10 cellular contexts compared by ENCODE assay signal in the genomic region with DNA sequence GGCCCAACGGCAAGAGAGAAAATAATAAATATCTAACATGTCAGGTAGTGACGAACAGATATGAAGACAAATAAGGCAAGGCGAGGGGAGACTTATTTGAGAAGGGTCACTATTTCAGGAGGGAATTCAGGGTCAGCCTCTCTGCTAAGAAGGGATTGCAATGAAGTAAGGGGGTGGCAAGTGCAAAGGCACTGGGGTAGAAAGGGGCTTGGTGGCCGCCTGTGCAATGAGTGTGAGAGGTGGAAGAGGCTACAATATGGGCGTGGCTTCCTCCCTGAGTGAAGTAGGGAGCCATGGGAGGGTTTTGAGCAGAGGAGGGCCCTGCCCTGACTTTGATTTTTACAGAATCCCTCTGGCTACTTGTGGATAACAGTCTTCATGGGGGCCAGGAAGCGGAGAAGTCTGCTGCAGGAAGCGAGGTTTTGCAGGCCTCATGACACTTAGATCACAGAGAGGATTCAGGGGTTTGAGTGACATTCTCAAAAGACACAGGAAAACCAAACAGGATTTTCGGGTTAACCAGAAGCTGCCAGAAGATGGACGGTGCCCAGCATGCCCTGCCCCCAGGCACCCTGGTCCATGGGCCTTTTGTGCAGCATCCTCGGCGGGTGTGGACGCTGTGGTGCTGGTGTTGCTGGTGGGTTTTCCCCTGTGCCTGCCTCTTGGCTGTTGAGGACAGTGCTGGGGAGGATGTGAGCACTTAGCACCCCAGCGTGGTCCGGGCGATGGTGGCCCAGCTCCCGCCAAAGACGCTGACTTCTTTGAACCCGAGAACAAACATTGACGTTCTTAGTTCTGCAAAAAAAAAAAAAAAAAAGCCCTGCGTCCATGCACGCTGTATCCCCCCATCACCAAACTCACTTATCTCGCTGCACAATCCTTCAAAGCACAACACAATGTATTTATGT.
DNase-seq lines count a peak whose midpoint lies in the region; ATAC-seq and TF ChIP-seq lines count a peak whose summit lies in the region.
"Had no signal": no experiment of that assay in that cellular context is flagged by ENCODE, and none has a peak within 500 bp of the region (broad histone marks: within the 10 kb centered on the region; RNA-seq: fewer than 3 reads in every experiment).

No MANE protein-coding gene starts in this region.

- no peaks in the 10 kb centered on the region for H3K36me3 ChIP-seq in IMR-90 (ENCODE audit: control insufficient read depth, insufficient read depth, low read length)
- H3K36me3 ChIP-seq in testis (ENCODE audit: low read depth, missing control alignments) = no peaks in the 10 kb centered on the region
- H3K36me3 ChIP-seq: neutrophil had no signal

- no peaks in the 10 kb centered on the region for H3K79me1 ChIP-seq in IMR-90 (ENCODE audit: low read depth in 1 of 2, low read length in 2 of 2)

- H4K5ac ChIP-seq in IMR-90 (ENCODE audit: low read depth, low read length) = no peak overlapping the region

- no peak overlapping the region for H2BK120ac ChIP-seq in IMR-90 (ENCODE audit: low read depth, low read length)

- TF ChIP-seq RAD21 in IMR-90 (IDR thresholded peaks at IDR 0.05; ENCODE audit: low read length) = no peak

- H3K4me3 ChIP-seq in IMR-90 (ENCODE audit: insufficient read depth, low read depth, low read length) = no peak overlapping the region
- no peak overlapping the region for H3K4me3 ChIP-seq in testis

- 0 out of 2 replicates have a peak overlapping the region, but pooled peaks have one; percentile 29 for H3K14ac ChIP-seq in IMR-90 (replicated peaks; ENCODE audit: low read depth, low read length)

- intact Hi-C loops in IMR-90 (cut with micrococcal nuclease) = no loop called here
- intact Hi-C loops in testis (cut with DNase I; ENCODE audit: low total_unique reads) = no loop called here

- DNase-seq in IMR-90 (peak; percentile 27), GM19240 (ENCODE audit: insufficient read length, low spot score) (no peak), testis (no peak), COLO668 (lab: John Stamatoyannopoulos, UW; ENCODE audit: unreplicated experiment) (no peak), NCI-H345 (lab: John Stamatoyannopoulos, UW) (no peak)
- DNase-seq in activated CD4-positive, alpha-beta memory T cell treated with anti-CD3 and anti-CD28 coated beads, Interleukin-2, amount 10 ng/mL, durations not matched to agents 7 days and 5 days = peak; percentile 85
- peak; percentile 77 for DNase-seq in central memory CD4-positive, alpha-beta T cell
- peak; percentile 13 to 45 for DNase-seq in stimulated activated CD8-positive, alpha-beta memory T cell treated with anti-CD3 and anti-CD28 coated beads, Interleukin-4, amount 100 ng/mL, for 1 hour (ENCODE audit: low read depth in 2 of 2, low spot score in 1 of 2)
- DNase-seq: DMS79 had no signal

- no peak overlapping the region for H3K23ac ChIP-seq in IMR-90 (ENCODE audit: low read depth, low read length)

- TF ChIP-seq POLR2A in IMR-90 (IDR thresholded peaks at IDR 0.05; ENCODE audit: low read depth, low read length) (no peak), testis (IDR thresholded peaks at IDR 0.05) (no peak)

- no peak overlapping the region for H3K18ac ChIP-seq in IMR-90 (ENCODE audit: low read depth, low read length)

- BruUV-seq in IMR-90 (replicated peaks; lab: Mats Ljungman, UMichigan) = no TSS peak

- no peaks in the 10 kb centered on the region for H3K9me3 Mint-ChIP-seq in activated CD4-positive, alpha-beta memory T cell treated with anti-CD3 and anti-CD28 coated beads, Interleukin-2, amount 10 ng/mL, durations not matched to agents 7 days and 5 days

- peak overlapping the region; percentile 33 for H3K4me3 Mint-ChIP-seq in activated CD4-positive, alpha-beta memory T cell treated with anti-CD3 and anti-CD28 coated beads, Interleukin-2, amount 10 ng/mL, durations not matched to agents 7 days and 5 days

- POLR2A ChIA-PET in IMR-90 (lab: Charles Lee; ENCODE audit: unreplicated experiment) = no interaction called here
- POLR2A ChIA-PET in activated CD4-positive, alpha-beta memory T cell treated with anti-CD3 and anti-CD28 coated beads, Interleukin-2, amount 10 ng/mL, durations not matched to agents 7 days and 5 days (lab: Charles Lee) = interaction anchor here (0.7 to 1.5 kb wide), 4 partner anchors 9 to 101 kb away, joined by 3 to 4 read pairs (median 3); no protein-coding TSS in a partner anchor

- peaks cover 78% of the 10 kb centered on the region for H3K4me1 Mint-ChIP-seq in activated CD4-positive, alpha-beta memory T cell treated with anti-CD3 and anti-CD28 coated beads, Interleukin-2, amount 10 ng/mL, durations not matched to agents 7 days and 5 days

- no peaks in the 10 kb centered on the region for H4K20me1 ChIP-seq in IMR-90 (ENCODE audit: insufficient read depth, low read length)

- no peak overlapping the region for H2BK15ac ChIP-seq in IMR-90 (ENCODE audit: low read depth, low read length)

- H2BK5ac ChIP-seq in IMR-90 (ENCODE audit: low read depth, low read length, poor library complexity, severe bottlenecking) = no peak overlapping the region

- H3K9me3 ChIP-seq in IMR-90 (ENCODE audit: control insufficient read depth, insufficient read depth, low read length) = no peaks in the 10 kb centered on the region
- H3K9me3 ChIP-seq in testis = no peaks in the 10 kb centered on the region
- H3K9me3 ChIP-seq: neutrophil had no signal

- 0 out of 2 replicates have a peak overlapping the region, but pooled peaks have one; percentile 33 for H2AK5ac ChIP-seq in IMR-90 (ENCODE audit: low read depth, low read length)

- in situ Hi-C loops in IMR-90 (cut with MboI; ENCODE audit: low sequenced_read_pairs) = no loop called here

- dilution Hi-C loops in IMR-90 (cut with HindIII; ENCODE audit: low sequenced_read_pairs, unreplicated experiment) = no loop called here

- H3K4me1 ChIP-seq in IMR-90 (ENCODE audit: control insufficient read depth, insufficient read depth, low read length) (no peaks in the 10 kb centered on the region; the same call in 1 of the 2 replicates), testis (peaks cover 9% of the 10 kb centered on the region)

- no peaks in the 10 kb centered on the region for H3K36me3 Mint-ChIP-seq in activated CD4-positive, alpha-beta memory T cell treated with anti-CD3 and anti-CD28 coated beads, Interleukin-2, amount 10 ng/mL, durations not matched to agents 7 days and 5 days (ENCODE audit: low read depth)

- peak overlapping the region; percentile 16; the same call in 1 of the 2 replicates for H3K4ac ChIP-seq in IMR-90 (ENCODE audit: low read depth, low read length)

- H3K27me3 ChIP-seq in IMR-90 (ENCODE audit: control insufficient read depth, insufficient read depth, low read length) (no peaks in the 10 kb centered on the region), testis (no peaks in the 10 kb centered on the region)

- no peak for TF ChIP-seq CTCF in IMR-90 (conservative IDR thresholded peaks at IDR 0.05; ENCODE audit: low read depth, low read length)
- TF ChIP-seq CTCF in testis (IDR thresholded peaks at IDR 0.05) = no peak

- no peak overlapping the region for H3K27ac ChIP-seq in IMR-90 (ENCODE audit: insufficient read depth, low read length)
- no peak overlapping the region for H3K27ac ChIP-seq in testis
- H3K27ac ChIP-seq: neutrophil had no signal

- peak overlapping the region; percentile 76 for H3K27ac Mint-ChIP-seq in activated CD4-positive, alpha-beta memory T cell treated with anti-CD3 and anti-CD28 coated beads, Interleukin-2, amount 10 ng/mL, durations not matched to agents 7 days and 5 days

- CTCF ChIA-PET in IMR-90 (lab: Yijun Ruan, JAX) = no interaction called here
- CTCF ChIA-PET in activated CD4-positive, alpha-beta memory T cell treated with anti-CD3 and anti-CD28 coated beads, Interleukin-2, amount 10 ng/mL, durations not matched to agents 7 days and 5 days (lab: Charles Lee) = interaction anchor here (0.7 kb wide), 1 partner anchor 9 kb away, joined by 5 read pairs; no protein-coding TSS in a partner anchor

- H3K9me1 ChIP-seq in IMR-90 (ENCODE audit: insufficient read depth, low read length) = no peaks in the 10 kb centered on the region

- H2BK20ac ChIP-seq in IMR-90 (ENCODE audit: low read depth, low read length) = no peak overlapping the region; the same call in 1 of the 2 replicates

- 0 out of 4 replicates have a peak overlapping the region, but pooled peaks of 1 of the 2 experiments have one; percentile 15 for H4K8ac ChIP-seq in IMR-90 (ENCODE audit: low read depth in 2 of 2, low read length in 2 of 2)

- no peak overlapping the region for H2AK9ac ChIP-seq in IMR-90 (replicated peaks; ENCODE audit: low read depth, low read length, poor library complexity)

- H4K91ac ChIP-seq in IMR-90 (ENCODE audit: insufficient read depth, low read depth, low read length) = no peak overlapping the region

- WGBS in IMR-90 (ENCODE audit: extremely low coverage in 2 of 2, insufficient read length in 1 of 2), 2 experiments = 65% methylated on average over 11 of the region's 22 CpGs; no CpG with 5 or more reads in 1 of the 2 experiments
- 84 to 86% methylated on average over 22 of the region's 22 CpGs for WGBS in testis, 2 donors

- no peak overlapping the region for H3K56ac ChIP-seq in IMR-90 (ENCODE audit: extremely low read depth, insufficient read depth, low read length)

- no peak overlapping the region for H3K9ac ChIP-seq in IMR-90 (ENCODE audit: low read depth, low read length)

- no peak overlapping the region for H3K4me2 ChIP-seq in IMR-90 (ENCODE audit: low read depth, low read length)

- peak overlapping the region; percentile 14 for H2AFZ ChIP-seq in IMR-90 (replicated peaks; ENCODE audit: low read length, poor library complexity)

- peaks cover 1% of the 10 kb centered on the region for H3K27me3 Mint-ChIP-seq in activated CD4-positive, alpha-beta memory T cell treated with anti-CD3 and anti-CD28 coated beads, Interleukin-2, amount 10 ng/mL, durations not matched to agents 7 days and 5 days

- no peak for ATAC-seq in IMR-90 (ENCODE audit: low read depth)

TF ChIP-seq in IMR-90, 13 proteins besides CTCF, POLR2A, EP300 and RAD21 (continues in another document):
- TF ChIP-seq, protein P1, sequence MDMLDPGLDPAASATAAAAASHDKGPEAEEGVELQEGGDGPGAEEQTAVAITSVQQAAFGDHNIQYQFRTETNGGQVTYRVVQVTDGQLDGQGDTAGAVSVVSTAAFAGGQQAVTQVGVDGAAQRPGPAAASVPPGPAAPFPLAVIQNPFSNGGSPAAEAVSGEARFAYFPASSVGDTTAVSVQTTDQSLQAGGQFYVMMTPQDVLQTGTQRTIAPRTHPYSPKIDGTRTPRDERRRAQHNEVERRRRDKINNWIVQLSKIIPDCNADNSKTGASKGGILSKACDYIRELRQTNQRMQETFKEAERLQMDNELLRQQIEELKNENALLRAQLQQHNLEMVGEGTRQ (IDR thresholded peaks at IDR 0.05; ENCODE audit: low read depth, low read length) = no peak
- TF ChIP-seq CHD1 (IDR thresholded peaks at IDR 0.05; ENCODE audit: low read depth, low read length) (no peak), RFX5 (IDR thresholded peaks at IDR 0.05; ENCODE audit: low read depth, low read length) (no peak), MAFK (IDR thresholded peaks at IDR 0.05; ENCODE audit: low read depth, low read length) (no peak), MAZ (IDR thresholded peaks at IDR 0.05; ENCODE audit: borderline replicate concordance, low read depth, low read length) (no peak), NFE2L2 (IDR thresholded peaks at IDR 0.05; ENCODE audit: low read depth, low read length) (no peak), CEBPB (IDR thresholded peaks at IDR 0.05; ENCODE audit: low read depth, low read length) (no peak), SMC3 (IDR thresholded peaks at IDR 0.05; ENCODE audit: low read depth, low read length) (no peak)

Comparison
In these comparisons a context has a peak if more than half of its experiments do, and no peak if none do; other contexts are left out.
1. DNase-seq: peak in IMR-90 (single experiment), activated CD4-positive, alpha-beta memory T cell treated with anti-CD3 and anti-CD28 coated beads, Interleukin-2, amount 10 ng/mL, durations not matched to agents 7 days and 5 days (single experiment), central memory CD4-positive, alpha-beta T cell (single experiment) and stimulated activated CD8-positive, alpha-beta memory T cell treated with anti-CD3 and anti-CD28 coated beads, Interleukin-4, amount 100 ng/mL, for 1 hour (2 of 2); none in GM19240 (single experiment), testis (single experiment), COLO668 (single experiment) and NCI-H345 (single experiment).